In genomic region chr15:99495430-99496301, GRCh38 we compare ENCODE assay signal across 13 cellular contexts.
DNase-seq lines count a peak whose midpoint lies in the region; ATAC-seq and TF ChIP-seq lines count a peak whose summit lies in the region.
"Had no signal": no experiment of that assay in that cellular context is flagged by ENCODE, and none has a peak within 500 bp of the region (broad histone marks: within the 10 kb centered on the region; RNA-seq: fewer than 3 reads in every experiment).

No MANE protein-coding gene starts in this region.

- H3K27ac Mint-ChIP-seq in activated CD4-positive, alpha-beta T cell treated with anti-CD3 and anti-CD28 coated beads for 36 hours, result peak overlapping the region; percentile 43
- H3K27ac Mint-ChIP-seq in endodermal cell, result no peak overlapping the region

- no peaks in the 10 kb centered on the region for H3K36me3 Mint-ChIP-seq in activated CD4-positive, alpha-beta T cell treated with anti-CD3 and anti-CD28 coated beads for 36 hours (ENCODE audit: low read depth)
- no peaks in the 10 kb centered on the region for H3K36me3 Mint-ChIP-seq in endodermal cell (ENCODE audit: low read depth)

- H3K36me3 ChIP-seq in endodermal cell (ENCODE audit: control insufficient read depth, insufficient read depth, low read length), result no peaks in the 10 kb centered on the region
- H3K36me3 ChIP-seq: breast epithelium, tibial nerve had no signal

- no peak for DNase-seq in activated CD4-positive, alpha-beta T cell treated with anti-CD3 and anti-CD28 coated beads for 36 hours
- DNase-seq in activated CD4-positive, alpha-beta T cell treated with anti-CD3 and anti-CD28 coated beads for 1 hour, result no peak
- peak; percentile 8 for DNase-seq in OCI-M1 (lab: John Stamatoyannopoulos, UW)
- DNase-seq in endodermal cell, result no peak
- DNase-seq in retina, result peak; percentile 63
- no peak for DNase-seq in dermis blood vessel endothelial cell
- no peak for DNase-seq in effector CD4-positive, alpha-beta T cell
- DNase-seq in foreskin melanocyte, result no peak
- DNase-seq: 8988T had no signal

- no peak overlapping the region for H3K9ac ChIP-seq in endodermal cell (ENCODE audit: extremely low read depth, low read length, poor library complexity, severe bottlenecking)
- H3K9ac ChIP-seq: KMS-11, parathyroid adenoma had no signal

- H3K4me3 ChIP-seq in endodermal cell (ENCODE audit: low read length), result no peak overlapping the region
- H3K4me3 ChIP-seq: breast epithelium, tibial nerve had no signal

- H3K4me1 Mint-ChIP-seq in activated CD4-positive, alpha-beta T cell treated with anti-CD3 and anti-CD28 coated beads for 36 hours, result peaks cover 16% of the 10 kb centered on the region
- H3K4me1 Mint-ChIP-seq in endodermal cell, result no peaks in the 10 kb centered on the region

- peak; percentile 53 for ATAC-seq in activated CD4-positive, alpha-beta T cell treated with anti-CD3 and anti-CD28 coated beads for 36 hours

- intact Hi-C loops in activated CD4-positive, alpha-beta T cell treated with anti-CD3 and anti-CD28 coated beads for 36 hours (cut with DNase I, micrococcal nuclease), result no loop called here

- no peak overlapping the region for H3K4me3 Mint-ChIP-seq in activated CD4-positive, alpha-beta T cell treated with anti-CD3 and anti-CD28 coated beads for 36 hours
- no peak overlapping the region for H3K4me3 Mint-ChIP-seq in endodermal cell

- no peaks in the 10 kb centered on the region for H3K4me1 ChIP-seq in endodermal cell (ENCODE audit: control insufficient read depth, insufficient read depth, low read length)
- H3K4me1 ChIP-seq: breast epithelium, parathyroid adenoma had no signal

- H3K27me3 Mint-ChIP-seq in activated CD4-positive, alpha-beta T cell treated with anti-CD3 and anti-CD28 coated beads for 36 hours, result no peaks in the 10 kb centered on the region
- no peaks in the 10 kb centered on the region for H3K27me3 Mint-ChIP-seq in endodermal cell (ENCODE audit: insufficient read depth)

- H3K9me3 ChIP-seq in endodermal cell (ENCODE audit: control insufficient read depth, low read length), result no peaks in the 10 kb centered on the region
- H3K9me3 ChIP-seq: breast epithelium, tibial nerve had no signal

- no peaks in the 10 kb centered on the region for H3K27me3 ChIP-seq in endodermal cell (ENCODE audit: control insufficient read depth, insufficient read depth, low read length, poor library complexity, severe bottlenecking)
- H3K27me3 ChIP-seq: tibial nerve had no signal

- H3K27ac ChIP-seq in endodermal cell (ENCODE audit: low read depth, low read length), result peak overlapping the region; percentile 89
- H3K27ac ChIP-seq: breast epithelium, KMS-11, parathyroid adenoma had no signal

- 80 to 83% methylated on average over 10 to 12 of the region's 13 CpGs for WGBS in endodermal cell (ENCODE audit: insufficient coverage in 1 of 2, insufficient read length in 1 of 2), 2 experiments

- H3K9me3 Mint-ChIP-seq in activated CD4-positive, alpha-beta T cell treated with anti-CD3 and anti-CD28 coated beads for 36 hours (ENCODE audit: low read depth), result peaks cover 2% of the 10 kb centered on the region
- H3K9me3 Mint-ChIP-seq in endodermal cell, result peaks cover 5% of the 10 kb centered on the region

- no peak for TF ChIP-seq CTCF in endodermal cell (conservative IDR thresholded peaks at IDR 0.05)

- CTCF ChIA-PET in activated CD4-positive, alpha-beta T cell treated with anti-CD3 and anti-CD28 coated beads for 36 hours (lab: Charles Lee), result interaction anchor here (0.6 kb wide), 1 partner anchor 70 kb away, joined by 3 read pairs; no protein-coding TSS in a partner anchor

- POLR2A ChIA-PET in activated CD4-positive, alpha-beta T cell treated with anti-CD3 and anti-CD28 coated beads for 36 hours (lab: Charles Lee), result no interaction called here

Comparison
In these comparisons a context has a peak if more than half of its experiments do, and no peak if none do; other contexts are left out.
1. DNase-seq: peak in OCI-M1 (single experiment) and retina (single experiment); none in activated CD4-positive, alpha-beta T cell treated with anti-CD3 and anti-CD28 coated beads for 36 hours (single experiment), activated CD4-positive, alpha-beta T cell treated with anti-CD3 and anti-CD28 coated beads for 1 hour (single experiment), endodermal cell (single experiment), dermis blood vessel endothelial cell (single experiment), effector CD4-positive, alpha-beta T cell (single experiment) and foreskin melanocyte (single experiment).